ENCODE assay signal across 29 cellular contexts in genomic region chr1:17862125-17862524, GRCh38.
"Had no signal": no experiment of that assay in that cellular context is flagged by ENCODE, and none has a peak within 500 bp of the region (broad histone marks: within the 10 kb centered on the region; RNA-seq: fewer than 3 reads in every experiment).

No MANE protein-coding gene starts in this region.

- H3K36me3 Mint-ChIP-seq: activated naive CD4-positive, alpha-beta T cell treated with anti-CD3 and anti-CD28 coated beads, Interleukin-2, amount 50 U/mL, for 24 hours; activated naive CD8-positive, alpha-beta T cell treated with anti-CD3 and anti-CD28 coated beads, Interleukin-2, amount 10 ng/mL, durations not matched to agents 7 days and 5 days had no signal

- H3K9me3 Mint-ChIP-seq: activated CD4-positive, alpha-beta T cell treated with anti-CD3 and anti-CD28 coated beads, Interleukin-2, amount 10 ng/mL, durations not matched to agents 24 days and 14 days; activated CD8-positive, alpha-beta T cell treated with anti-CD3 and anti-CD28 coated beads for 36 hours; activated naive CD8-positive, alpha-beta T cell treated with anti-CD3 and anti-CD28 coated beads, Interleukin-2, amount 10 ng/mL, durations not matched to agents 7 days and 5 days; activated T-helper 17 cell treated with anti-CD3 and anti-CD28 coated beads, Interleukin-2, amount 50 U/mL, for 72 hours had no signal

- H3K4me3 ChIP-seq: ascending aorta, body of pancreas, breast epithelium, PC-9 had no signal

- H3K27ac Mint-ChIP-seq: activated CD4-positive, alpha-beta T cell treated with anti-CD3 and anti-CD28 coated beads, Interleukin-2, amount 10 ng/mL, durations not matched to agents 24 days and 14 days; activated CD8-positive, alpha-beta T cell treated with anti-CD3 and anti-CD28 coated beads for 36 hours; activated naive CD4-positive, alpha-beta T cell treated with anti-CD3 and anti-CD28 coated beads, Interleukin-2, amount 50 U/mL, for 24 hours; activated naive CD8-positive, alpha-beta T cell treated with anti-CD3 and anti-CD28 coated beads, Interleukin-2, amount 10 ng/mL, durations not matched to agents 7 days and 5 days; activated T-cell treated with anti-CD3 and anti-CD28 coated beads, Interleukin-2, amount 50 U/mL, for 72 hours; activated T-helper 17 cell treated with anti-CD3 and anti-CD28 coated beads, Interleukin-2, amount 50 U/mL, for 72 hours had no signal

- H3K36me3 ChIP-seq: ascending aorta, breast epithelium, WERI-Rb-1 had no signal

- H3K9me3 ChIP-seq: ascending aorta, body of pancreas, breast epithelium had no signal

- H3K27me3 ChIP-seq: ascending aorta, body of pancreas, breast epithelium had no signal

- ATAC-seq: activated CD8-positive, alpha-beta T cell treated with anti-CD3 and anti-CD28 coated beads for 36 hours; activated T-cell treated with anti-CD3 and anti-CD28 coated beads, Interleukin-2, amount 50 U/mL, for 72 hours; activated T-helper 17 cell treated with anti-CD3 and anti-CD28 coated beads, Interleukin-2, amount 50 U/mL, for 72 hours; body of pancreas; Right ventricle myocardium inferior; SK-N-SH treated with all-trans-retinoic acid at 6 μM for 48 hours had no signal

- DNase-seq: activated CD4-positive, alpha-beta T cell treated with anti-CD3 and anti-CD28 coated beads, Interleukin-2, amount 10 ng/mL, durations not matched to agents 24 days and 14 days; activated CD4-positive, alpha-beta T cell treated with anti-CD3 and anti-CD28 coated beads, Interleukin-2, amount 50 U/mL, for 4 hours; activated CD8-positive, alpha-beta T cell treated with anti-CD3 and anti-CD28 coated beads for 36 hours; activated effector memory CD4-positive, alpha-beta T cell treated with anti-CD3 and anti-CD28 coated beads, Interleukin-2, amount 50 U/mL, for 16 hours; activated naive CD4-positive, alpha-beta T cell treated with Interleukin-2 at 50 U/mL for 16 hours; activated naive CD8-positive, alpha-beta T cell treated with anti-CD3 and anti-CD28 coated beads, Interleukin-2, amount 10 ng/mL, durations not matched to agents 7 days and 5 days; activated T-cell treated with anti-CD3 and anti-CD28 coated beads, Interleukin-2, amount 50 U/mL, for 1 hour; activated T-cell treated with anti-CD3 and anti-CD28 coated beads, Interleukin-2, amount 50 U/mL, for 72 hours; amygdala; body of pancreas; cerebellar nuclear complex; NCI-H2029 treated with DMSO at 0.1 percent for 48 hours; NCI-H2107; NCI-H526 treated with DMSO at 0.1 percent for 48 hours; NCI-H774; PC-9; SIG-M5; SW 1271; T-helper 1 cell; T-helper 2 cell; T-helper 9 cell; WERI-Rb-1 had no signal

- H3K4me2 ChIP-seq: PC-9 had no signal

- H3K4me3 Mint-ChIP-seq: activated CD4-positive, alpha-beta T cell treated with anti-CD3 and anti-CD28 coated beads, Interleukin-2, amount 10 ng/mL, durations not matched to agents 24 days and 14 days; activated CD8-positive, alpha-beta T cell treated with anti-CD3 and anti-CD28 coated beads for 36 hours; activated naive CD4-positive, alpha-beta T cell treated with anti-CD3 and anti-CD28 coated beads, Interleukin-2, amount 50 U/mL, for 24 hours; activated naive CD8-positive, alpha-beta T cell treated with anti-CD3 and anti-CD28 coated beads, Interleukin-2, amount 10 ng/mL, durations not matched to agents 7 days and 5 days; activated T-cell treated with anti-CD3 and anti-CD28 coated beads, Interleukin-2, amount 50 U/mL, for 72 hours; activated T-helper 17 cell treated with anti-CD3 and anti-CD28 coated beads, Interleukin-2, amount 50 U/mL, for 72 hours had no signal

- H3K4me1 Mint-ChIP-seq: activated CD4-positive, alpha-beta T cell treated with anti-CD3 and anti-CD28 coated beads, Interleukin-2, amount 10 ng/mL, durations not matched to agents 24 days and 14 days; activated naive CD4-positive, alpha-beta T cell treated with anti-CD3 and anti-CD28 coated beads, Interleukin-2, amount 50 U/mL, for 24 hours; activated naive CD8-positive, alpha-beta T cell treated with anti-CD3 and anti-CD28 coated beads, Interleukin-2, amount 10 ng/mL, durations not matched to agents 7 days and 5 days; activated T-helper 17 cell treated with anti-CD3 and anti-CD28 coated beads, Interleukin-2, amount 50 U/mL, for 72 hours had no signal

- H3K27me3 Mint-ChIP-seq: activated CD4-positive, alpha-beta T cell treated with anti-CD3 and anti-CD28 coated beads, Interleukin-2, amount 10 ng/mL, durations not matched to agents 24 days and 14 days; activated naive CD8-positive, alpha-beta T cell treated with anti-CD3 and anti-CD28 coated beads, Interleukin-2, amount 10 ng/mL, durations not matched to agents 7 days and 5 days had no signal

- H3K27ac ChIP-seq: ascending aorta, body of pancreas, breast epithelium, PC-9, RWPE1, WERI-Rb-1 had no signal

- H3K4me1 ChIP-seq: ascending aorta, body of pancreas, breast epithelium had no signal
